In genomic region chr15:41445399-41445798, GRCh38 we compare ENCODE assay signal across 21 cellular contexts. TPM values are rescaled to one million over a fixed set of nuclear protein-coding genes. Genes with fewer than 3 reads are reported as not detected.
"Had no signal": no experiment of that assay in that cellular context is flagged by ENCODE, and none has a peak within 500 bp of the region (broad histone marks: within the 10 kb centered on the region; RNA-seq: fewer than 3 reads in every experiment).

No MANE protein-coding gene starts in this region.

- H3K36me3 ChIP-seq: uterus had no signal

- H3K27ac ChIP-seq: foreskin keratinocyte, hepatocyte, neutrophil, spleen, tibial artery, upper lobe of left lung, uterus had no signal

- H3K27me3 Mint-ChIP-seq: naive thymus-derived CD4-positive, alpha-beta T cell; stimulated activated memory B cell treated with anti-CD40 and anti-IgM and Interleukin-4, amounts not matched to agents 10 μg/mL and 1 μg/mL and 100 μg/mL, for 72 hours; stimulated activated naive CD8-positive, alpha-beta T cell treated with anti-CD3 and anti-CD28 coated beads, Interleukin-15, Interleukin-2, amounts not matched to agents 100 ng/mL and 50 ng/mL, for 24 hours had no signal

- H3K4me3 ChIP-seq: hepatocyte, spleen, tibial artery, upper lobe of left lung, uterus had no signal

- DNase-seq: dermis blood vessel endothelial cell; erythroblast; foreskin keratinocyte; head of caudate nucleus; kidney; left colon; mesendoderm; naive thymus-derived CD4-positive, alpha-beta T cell; spleen; stimulated activated CD4-positive, alpha-beta T cell treated with anti-CD3 and anti-CD28 coated beads, Interleukin-15, amount 100 ng/mL, for 24 hours; stimulated activated CD4-positive, alpha-beta T cell treated with anti-CD3 and anti-CD28 coated beads, Interleukin-1b, Interleukin-23, amount 100 ng/mL, for 48 hours; stimulated activated CD4-positive, alpha-beta T cell treated with anti-CD3 and anti-CD28 coated beads, Interleukin-4, amount 100 ng/mL, for 24 hours; tibial artery; upper lobe of left lung; uterus had no signal

- H3K9me3 ChIP-seq: neutrophil, spleen, tibial artery, upper lobe of left lung, uterus had no signal

- H3K27ac Mint-ChIP-seq: stimulated activated memory B cell treated with anti-CD40 and anti-IgM and Interleukin-4, amounts not matched to agents 10 μg/mL and 1 μg/mL and 100 μg/mL, for 72 hours; stimulated activated naive CD8-positive, alpha-beta T cell treated with anti-CD3 and anti-CD28 coated beads, Interleukin-15, Interleukin-2, amounts not matched to agents 100 ng/mL and 50 ng/mL, for 24 hours had no signal

- H3K27me3 ChIP-seq: foreskin keratinocyte, hepatocyte, neutrophil, spleen, tibial artery, upper lobe of left lung, uterus had no signal

- H3K4me3 Mint-ChIP-seq: naive thymus-derived CD4-positive, alpha-beta T cell; stimulated activated memory B cell treated with anti-CD40 and anti-IgM and Interleukin-4, amounts not matched to agents 10 μg/mL and 1 μg/mL and 100 μg/mL, for 72 hours; stimulated activated naive CD8-positive, alpha-beta T cell treated with anti-CD3 and anti-CD28 coated beads, Interleukin-15, Interleukin-2, amounts not matched to agents 100 ng/mL and 50 ng/mL, for 24 hours had no signal

- H3K9me3 Mint-ChIP-seq: naive thymus-derived CD4-positive, alpha-beta T cell; stimulated activated memory B cell treated with anti-CD40 and anti-IgM and Interleukin-4, amounts not matched to agents 10 μg/mL and 1 μg/mL and 100 μg/mL, for 72 hours; stimulated activated naive CD8-positive, alpha-beta T cell treated with anti-CD3 and anti-CD28 coated beads, Interleukin-15, Interleukin-2, amounts not matched to agents 100 ng/mL and 50 ng/mL, for 24 hours had no signal

- H3K4me1 ChIP-seq: foreskin keratinocyte, tibial artery, upper lobe of left lung, uterus had no signal

RNA-seq across cellular contexts. Expression of gene ITPKA, which starts 48.3 kb away (rescaled TPM):
- total RNA-seq: sciatic nerve, skeletal muscle tissue had no signal
